8 cellular contexts compared by ENCODE assay signal in genomic region chr3:197665142-197665491, GRCh38.
DNase-seq lines count a peak whose midpoint lies in the region; ATAC-seq, FAIRE-seq and TF ChIP-seq lines count a peak whose summit lies in the region.
"Not testable (repeated sequence)": the region's sequence is repeated elsewhere in the genome, so short reads cannot be mapped to it uniquely, and the experiment has no call there.

No MANE protein-coding gene starts in this region.

- not testable (repeated sequence) for H3K4me2 ChIP-seq in endothelial cell of umbilical vein (ENCODE audit: insufficient read depth, low read length)

- H4K20me1 ChIP-seq in endothelial cell of umbilical vein (replicated peaks; ENCODE audit: control insufficient read depth, extremely low read depth, insufficient read depth, low read length), result not testable (repeated sequence)

- DNase-seq in GM12865 (ENCODE audit: low read depth); activated CD8-positive, alpha-beta memory T cell treated with anti-CD3 and anti-CD28 coated beads, Interleukin-2, amount 10 ng/mL, durations not matched to agents 7 days and 5 days; endothelial cell of umbilical vein (ENCODE audit: low read depth, low spot score); mucosa of descending colon; tibial artery: not testable (repeated sequence)

- H3K9ac ChIP-seq in HUES6 (ENCODE audit: low read length); endothelial cell of umbilical vein (replicated peaks; ENCODE audit: extremely low read depth, insufficient read depth, low read length): not testable (repeated sequence)

- TF ChIP-seq CTCF in GM12865 (IDR thresholded peaks at IDR 0.05; ENCODE audit: insufficient read depth, low read depth, low read length, missing control alignments); endothelial cell of umbilical vein (IDR thresholded peaks at IDR 0.05; ENCODE audit: extremely low read depth in 1 of 2, insufficient read depth in 1 of 2, low read depth in 1 of 2, low read length in 2 of 2); mucosa of descending colon (IDR thresholded peaks at IDR 0.05); tibial artery (IDR thresholded peaks at IDR 0.05): not testable (repeated sequence)

- not testable (repeated sequence) for H3K9me3 Mint-ChIP-seq in activated CD8-positive, alpha-beta memory T cell treated with anti-CD3 and anti-CD28 coated beads, Interleukin-2, amount 10 ng/mL, durations not matched to agents 7 days and 5 days (ENCODE audit: low read depth)

- dilution Hi-C loops in endothelial cell of umbilical vein (cut with MboI; ENCODE audit: extremely low pct_ligation_motif_present, low sequenced_read_pairs), result not testable (repeated sequence)

- H3K36me3 Mint-ChIP-seq in activated CD8-positive, alpha-beta memory T cell treated with anti-CD3 and anti-CD28 coated beads, Interleukin-2, amount 10 ng/mL, durations not matched to agents 7 days and 5 days, result not testable (repeated sequence)

- not testable (repeated sequence) for H3K36me3 ChIP-seq in HUES6 (ENCODE audit: control insufficient read depth, insufficient read depth, low read length); endothelial cell of umbilical vein (ENCODE audit: control insufficient read depth in 2 of 2, extremely low read depth in 1 of 2, insufficient read depth in 2 of 2, low read length in 2 of 2); mucosa of descending colon (ENCODE audit: low read depth); tibial artery

- FAIRE-seq in endothelial cell of umbilical vein (lab: Jason Lieb, UNC), result peak; percentile 18

- not testable (repeated sequence) for H3K27me3 Mint-ChIP-seq in activated CD8-positive, alpha-beta memory T cell treated with anti-CD3 and anti-CD28 coated beads, Interleukin-2, amount 10 ng/mL, durations not matched to agents 7 days and 5 days

- intact Hi-C loops in endothelial cell of umbilical vein (cut with micrococcal nuclease); mucosa of descending colon (cut with DNase I, micrococcal nuclease); tibial artery (cut with DNase I; ENCODE audit: low total_unique reads): not testable (repeated sequence)

- CTCF ChIA-PET in activated CD8-positive, alpha-beta memory T cell treated with anti-CD3 and anti-CD28 coated beads, Interleukin-2, amount 10 ng/mL, durations not matched to agents 7 days and 5 days (lab: Charles Lee); endothelial cell of umbilical vein (lab: Charles Lee): not testable (repeated sequence)

- BruUV-seq in endothelial cell of umbilical vein (replicated peaks; lab: Mats Ljungman, UMichigan), result not testable (repeated sequence)

- not testable (repeated sequence) for H3K9me3 ChIP-seq in HUES6 (ENCODE audit: control insufficient read depth, insufficient read depth, low read depth, low read length); endothelial cell of umbilical vein (replicated peaks; ENCODE audit: control insufficient read depth, insufficient read depth, low read length); mucosa of descending colon; tibial artery

- H3K4me3 Mint-ChIP-seq in activated CD8-positive, alpha-beta memory T cell treated with anti-CD3 and anti-CD28 coated beads, Interleukin-2, amount 10 ng/mL, durations not matched to agents 7 days and 5 days, result peak overlapping the region; percentile 50

- H2AFZ ChIP-seq in endothelial cell of umbilical vein (ENCODE audit: low read depth, low read length), result not testable (repeated sequence)

- not testable (repeated sequence) for H3K4me1 Mint-ChIP-seq in activated CD8-positive, alpha-beta memory T cell treated with anti-CD3 and anti-CD28 coated beads, Interleukin-2, amount 10 ng/mL, durations not matched to agents 7 days and 5 days

- POLR2A ChIA-PET in endothelial cell of umbilical vein (lab: Charles Lee), result not testable (repeated sequence)

- not testable (repeated sequence) for H3K27ac ChIP-seq in HUES6 (ENCODE audit: low read depth, low read length); endothelial cell of umbilical vein (ENCODE audit: insufficient read depth, low read depth, low read length); tibial artery

- TF ChIP-seq POLR2A in endothelial cell of umbilical vein (IDR thresholded peaks at IDR 0.05; ENCODE audit: low read depth, low read length), result not testable (repeated sequence)

- H3K4me1 ChIP-seq in HUES6 (ENCODE audit: control insufficient read depth, insufficient read depth, low read length); endothelial cell of umbilical vein (ENCODE audit: control insufficient read depth, extremely low read depth, insufficient read depth, low read length); mucosa of descending colon (ENCODE audit: low read depth); tibial artery: not testable (repeated sequence)

- peak; percentile 87 for ATAC-seq in GM21367 (IDR thresholded peaks at IDR 0.05; ENCODE audit: unreplicated experiment)
- peak; percentile 78 for ATAC-seq in HG02938 (IDR thresholded peaks at IDR 0.05; ENCODE audit: unreplicated experiment)
- peak; percentile 97 for ATAC-seq in activated CD8-positive, alpha-beta memory T cell treated with anti-CD3 and anti-CD28 coated beads, Interleukin-2, amount 10 ng/mL, durations not matched to agents 7 days and 5 days
- peak; percentile 97 for ATAC-seq in mucosa of descending colon

- H3K27me3 ChIP-seq in HUES6 (ENCODE audit: control insufficient read depth, insufficient read depth, low read length); endothelial cell of umbilical vein (ENCODE audit: control insufficient read depth in 2 of 2, insufficient read depth in 2 of 2, low read length in 2 of 2); tibial artery: not testable (repeated sequence)

- H3K9me1 ChIP-seq in endothelial cell of umbilical vein (replicated peaks; ENCODE audit: control insufficient read depth, extremely low read depth, insufficient read depth, low read length), result not testable (repeated sequence)

- H3K4me3 ChIP-seq in GM12865 (ENCODE audit: low read depth, low read length), result peak overlapping the region; percentile 45
- peak overlapping the region; percentile 53 for H3K4me3 ChIP-seq in HUES6 (ENCODE audit: low read depth, low read length)
- peak overlapping the region in 1 of 3 experiments; percentile 12 for H3K4me3 ChIP-seq in endothelial cell of umbilical vein (replicated peaks in 1 of 3; ENCODE audit: insufficient read depth in 1 of 3, low read depth in 1 of 3, low read length in 3 of 3)
- H3K4me3 ChIP-seq in mucosa of descending colon, result not testable (repeated sequence)
- H3K4me3 ChIP-seq in tibial artery, result peak overlapping the region; percentile 33 to 44

- H3K27ac Mint-ChIP-seq in activated CD8-positive, alpha-beta memory T cell treated with anti-CD3 and anti-CD28 coated beads, Interleukin-2, amount 10 ng/mL, durations not matched to agents 7 days and 5 days, result not testable (repeated sequence)

- not testable (repeated sequence) for H3K79me2 ChIP-seq in endothelial cell of umbilical vein (ENCODE audit: control insufficient read depth, insufficient read depth, low read length)
